ENCODE assay signal across 9 cellular contexts in genomic region chr20:43187476-43188233, GRCh38. TPM values are rescaled to one million over a fixed set of nuclear protein-coding genes. Genes with fewer than 3 reads are reported as not detected.
DNase-seq lines count a peak whose midpoint lies in the region; ATAC-seq, FAIRE-seq and TF ChIP-seq lines count a peak whose summit lies in the region.
"Had no signal": no experiment of that assay in that cellular context is flagged by ENCODE, and none has a peak within 500 bp of the region (broad histone marks: within the 10 kb centered on the region; RNA-seq: fewer than 3 reads in every experiment).

No MANE protein-coding gene starts in this region.

- FAIRE-seq in G401.6 (lab: Jason Lieb, UNC), result peak; percentile 62

- H3K4me2 ChIP-seq in Karpas-422 (ENCODE audit: low read depth, low read length, poor library complexity, severe bottlenecking), result peak overlapping the region; percentile 50

- no peaks in the 10 kb centered on the region for H3K36me3 ChIP-seq in Karpas-422 (ENCODE audit: insufficient read depth, low read length)
- H3K36me3 ChIP-seq in cardiac muscle cell, result no peaks in the 10 kb centered on the region

- ATAC-seq in GM21825 (IDR thresholded peaks at IDR 0.05; ENCODE audit: unreplicated experiment), result no peak

- H3K79me2 ChIP-seq in Karpas-422 (ENCODE audit: low read length), result no peaks in the 10 kb centered on the region

- no peak overlapping the region for H2AFZ ChIP-seq in Karpas-422 (ENCODE audit: low read length)

- DNase-seq in Karpas-422 (peak; percentile 93), SK-N-DZ (ENCODE audit: low spot score) (peak; percentile 49), cardiac muscle cell (ENCODE audit: low read depth in 1 of 2, low spot score in 1 of 2) (peak; percentile 77 to 80), pons (ENCODE audit: low spot score) (peak; percentile 63), GF-D8 (lab: John Stamatoyannopoulos, UW) (no peak)
- DNase-seq in activated naive CD8-positive, alpha-beta T cell treated with anti-CD3 and anti-CD28 coated beads, Interleukin-2, amount 50 U/mL, for 16 hours (ENCODE audit: low read depth, low spot score), result peak; percentile 11
- DNase-seq: naive B cell had no signal

- peak overlapping the region; percentile 71 for H3K9ac ChIP-seq in Karpas-422 (ENCODE audit: low read length)

- no peaks in the 10 kb centered on the region for H4K20me1 ChIP-seq in Karpas-422 (ENCODE audit: insufficient read depth, low read depth, low read length)

- H3K9me3 ChIP-seq in Karpas-422 (ENCODE audit: low read length), result no peaks in the 10 kb centered on the region
- H3K9me3 ChIP-seq in cardiac muscle cell (ENCODE audit: low read depth), result no peaks in the 10 kb centered on the region

- no peaks in the 10 kb centered on the region for H3K9me2 ChIP-seq in Karpas-422 (replicated peaks; ENCODE audit: insufficient read depth, low read length)

- TF ChIP-seq CTCF in cardiac muscle cell (IDR thresholded peaks at IDR 0.05; ENCODE audit: low read depth, low read length), result peak; percentile 90

- H3K4me3 ChIP-seq in Karpas-422 (ENCODE audit: low read length) (peak overlapping the region; percentile 39; the same call in 1 of the 2 replicates), cardiac muscle cell (no peak overlapping the region)

- no peaks in the 10 kb centered on the region for H3K27me3 ChIP-seq in Karpas-422 (ENCODE audit: low read length)
- peaks cover 58% of the 10 kb centered on the region for H3K27me3 ChIP-seq in cardiac muscle cell

- H3K27ac ChIP-seq in Karpas-422 (ENCODE audit: low read length) (peak overlapping the region; percentile 96), cardiac muscle cell (no peak overlapping the region)

- H3K4me1 ChIP-seq in Karpas-422 (ENCODE audit: low read length) (peaks cover 76% of the 10 kb centered on the region), cardiac muscle cell (ENCODE audit: low read depth) (peaks cover 6% of the 10 kb centered on the region)

RNA-seq across cellular contexts. Expression of gene PTPRT, which starts 2.1 kb away (rescaled TPM):
- total RNA-seq in Karpas-422 (2014; rRNA removed; shearing (Covaris generic); ENCODE audit: low replicate concordance), result 39.5 and 44.5 TPM in 2 replicates
- 0.03 TPM in 1 of 2 replicates, not detected in the other for polyA plus RNA-seq in SK-N-DZ (2014; cell fraction: cytosol; rRNA removed)
- 0.01 TPM in 1 of 2 replicates, not detected in the other for polyA plus RNA-seq in SK-N-DZ (2014; cell fraction: nucleus; rRNA removed)
- total RNA-seq in cardiac muscle cell, result 0.28 and 0.30 TPM in 2 replicates
- polyA plus RNA-seq in cardiac muscle cell, result 1.4 TPM in 1 of 2 replicates, not detected in the other

Comparison
In these comparisons a context has a peak if more than half of its experiments do, and no peak if none do; other contexts are left out.
1. RNA of gene PTPRT, which starts 2.1 kb away (total RNA-seq): 39.5 to 44.5 TPM in Karpas-422; 0.28 to 0.30 TPM in cardiac muscle cell; every median in the first group is over 10 times any median in the second.